12 cellular contexts compared by ENCODE assay signal in genomic region chr12:110015132-110015531, GRCh38. TPM values are rescaled to one million over a fixed set of nuclear protein-coding genes. Genes with fewer than 3 reads are reported as not detected.
DNase-seq lines count a peak whose midpoint lies in the region; ATAC-seq and TF ChIP-seq lines count a peak whose summit lies in the region.
"Had no signal": no experiment of that assay in that cellular context is flagged by ENCODE, and none has a peak within 500 bp of the region (broad histone marks: within the 10 kb centered on the region; RNA-seq: fewer than 3 reads in every experiment).

No MANE protein-coding gene starts in this region.

- no peaks in the 10 kb centered on the region for H3K9me3 Mint-ChIP-seq in activated naive CD4-positive, alpha-beta T cell treated with anti-CD3 and anti-CD28 coated beads, Interleukin-2, amount 10 ng/mL, durations not matched to agents 7 days and 5 days
- H3K9me3 Mint-ChIP-seq in HFFc6: no peaks in the 10 kb centered on the region

- H3K4me1 ChIP-seq in Peyer's patch (peaks cover 0 to 17% (median 10%) of the 10 kb centered on the region in 4 donors), colonic mucosa (no peaks in the 10 kb centered on the region), upper lobe of left lung (peaks cover 15 to 28% (median 23%) of the 10 kb centered on the region in 4 donors), body of pancreas (no peaks in the 10 kb centered on the region)

- WGBS in upper lobe of left lung, 2 donors: 27 to 36% methylated on average over 2 of the region's 2 CpGs
- WGBS in body of pancreas, 2 donors: 71 to 72% methylated on average over 2 of the region's 2 CpGs

- DNase-seq in activated naive CD4-positive, alpha-beta T cell treated with anti-CD3 and anti-CD28 coated beads, Interleukin-2, amount 10 ng/mL, durations not matched to agents 7 days and 5 days: no peak
- DNase-seq in activated naive CD4-positive, alpha-beta T cell treated with Interleukin-2 at 50 U/mL for 16 hours: no peak
- no peak for DNase-seq in Peyer's patch
- DNase-seq in colonic mucosa: no peak
- no peak for DNase-seq in upper lobe of left lung
- DNase-seq in body of pancreas: no peak
- no peak for DNase-seq in HFFc6
- no peak for DNase-seq in NCI-H82 treated with DMSO at 0.1 percent for 48 hours (lab: John Stamatoyannopoulos, UW; ENCODE audit: unreplicated experiment)
- DNase-seq: GOT3; Right ventricle myocardium superior; stimulated activated CD8-positive, alpha-beta memory T cell treated with anti-CD3 and anti-CD28 coated beads, Interleukin-4, amount 100 ng/mL, for 48 hours had no signal

- H3K27me3 Mint-ChIP-seq in activated naive CD4-positive, alpha-beta T cell treated with anti-CD3 and anti-CD28 coated beads, Interleukin-2, amount 10 ng/mL, durations not matched to agents 7 days and 5 days: no peaks in the 10 kb centered on the region
- H3K27me3 Mint-ChIP-seq in HFFc6 (ENCODE audit: insufficient read depth): no peaks in the 10 kb centered on the region

- H3K27ac ChIP-seq in Peyer's patch: peak overlapping the region in 2 of 4 donors; percentile 20 to 53
- H3K27ac ChIP-seq in colonic mucosa: peak overlapping the region; percentile 18
- H3K27ac ChIP-seq in upper lobe of left lung: peak overlapping the region in 3 of 4 donors; percentile 0 to 62 (median 49)
- H3K27ac ChIP-seq in body of pancreas: no peak overlapping the region

- no peak for TF ChIP-seq EP300 in upper lobe of left lung (IDR thresholded peaks at IDR 0.05)

- H3K36me3 Mint-ChIP-seq in activated naive CD4-positive, alpha-beta T cell treated with anti-CD3 and anti-CD28 coated beads, Interleukin-2, amount 10 ng/mL, durations not matched to agents 7 days and 5 days: peaks cover 55% of the 10 kb centered on the region
- peaks cover 39% of the 10 kb centered on the region for H3K36me3 Mint-ChIP-seq in HFFc6 (ENCODE audit: low read depth)

- no peak for TF ChIP-seq POLR2A in Peyer's patch (IDR thresholded peaks at IDR 0.05)
- TF ChIP-seq POLR2A in upper lobe of left lung (IDR thresholded peaks at IDR 0.05): no peak
- no peak for TF ChIP-seq POLR2A in body of pancreas (IDR thresholded peaks at IDR 0.05)

- H3K36me3 ChIP-seq in Peyer's patch: peaks cover 0 to 68% (median 0%) of the 10 kb centered on the region in 3 donors
- peaks cover 6% of the 10 kb centered on the region for H3K36me3 ChIP-seq in colonic mucosa
- peaks cover 20 to 82% (median 55%) of the 10 kb centered on the region in 4 donors for H3K36me3 ChIP-seq in upper lobe of left lung
- H3K36me3 ChIP-seq in body of pancreas (replicated peaks in 1 of 2; ENCODE audit: insufficient read depth in 1 of 2, low read depth in 2 of 2): peaks cover 4 to 17% of the 10 kb centered on the region in 2 donors

- H3K27me3 ChIP-seq in Peyer's patch (no peaks in the 10 kb centered on the region), colonic mucosa (no peaks in the 10 kb centered on the region), upper lobe of left lung (no peaks in the 10 kb centered on the region), body of pancreas (no peaks in the 10 kb centered on the region)

- H3K9ac ChIP-seq in colonic mucosa (ENCODE audit: low read depth in 2 of 2, low read length in 2 of 2): no peak overlapping the region

- no peak overlapping the region for H3K4me3 ChIP-seq in Peyer's patch
- H3K4me3 ChIP-seq in colonic mucosa: no peak overlapping the region
- no peak overlapping the region for H3K4me3 ChIP-seq in upper lobe of left lung
- no peak overlapping the region for H3K4me3 ChIP-seq in body of pancreas

- H3K27ac Mint-ChIP-seq in activated naive CD4-positive, alpha-beta T cell treated with anti-CD3 and anti-CD28 coated beads, Interleukin-2, amount 10 ng/mL, durations not matched to agents 7 days and 5 days: peak overlapping the region; percentile 84
- no peak overlapping the region for H3K27ac Mint-ChIP-seq in HFFc6

- CTCF ChIA-PET in activated naive CD4-positive, alpha-beta T cell treated with anti-CD3 and anti-CD28 coated beads, Interleukin-2, amount 10 ng/mL, durations not matched to agents 7 days and 5 days (lab: Charles Lee): interaction anchor here (1.4 kb wide), 1 partner anchor 12 kb away, joined by 4 read pairs; no protein-coding TSS in a partner anchor

- ATAC-seq in upper lobe of left lung (ENCODE audit: low FRiP score in 2 of 2) (no peak), body of pancreas (no peak)
- ATAC-seq: esophagus mucosa had no signal

- H3K9me3 ChIP-seq in Peyer's patch (no peaks in the 10 kb centered on the region), colonic mucosa (no peaks in the 10 kb centered on the region), upper lobe of left lung (no peaks in the 10 kb centered on the region), body of pancreas (no peaks in the 10 kb centered on the region)

- peak overlapping the region; percentile 53 for H3K4me3 Mint-ChIP-seq in activated naive CD4-positive, alpha-beta T cell treated with anti-CD3 and anti-CD28 coated beads, Interleukin-2, amount 10 ng/mL, durations not matched to agents 7 days and 5 days
- no peak overlapping the region for H3K4me3 Mint-ChIP-seq in HFFc6

- intact Hi-C loops in colonic mucosa (cut with DNase I) (no loop called here), body of pancreas (cut with DNase I) (no loop called here)

- TF ChIP-seq CTCF in Peyer's patch (IDR thresholded peaks at IDR 0.05) (peak in 4 of 6 experiments; percentile 23 to 33 (median 25)), colonic mucosa (IDR thresholded peaks at IDR 0.05) (no peak), upper lobe of left lung (IDR thresholded peaks at IDR 0.05) (peak in 1 of 6 experiments; percentile 10), body of pancreas (IDR thresholded peaks at IDR 0.05) (no peak), HFFc6 (IDR thresholded peaks at IDR 0.05) (no peak)

- H3K4me1 Mint-ChIP-seq in activated naive CD4-positive, alpha-beta T cell treated with anti-CD3 and anti-CD28 coated beads, Interleukin-2, amount 10 ng/mL, durations not matched to agents 7 days and 5 days: peaks cover 47% of the 10 kb centered on the region
- peaks cover 32% of the 10 kb centered on the region for H3K4me1 Mint-ChIP-seq in HFFc6 (ENCODE audit: low read depth)

RNA-seq across cellular contexts. Expression of gene ANKRD13A, which starts 15.9 kb away (rescaled TPM):
- total RNA-seq in Peyer's patch (100 to 1,000 TPM in 1 of 4 donors, 10 to 100 TPM in 3; 81.3 to 124 (median 92.1) TPM), colonic mucosa (10 to 100 TPM; 39.9 to 69.1 TPM), upper lobe of left lung (100 to 1,000 TPM in 2 of 6 donors, 10 to 100 TPM in 4; 58.9 to 166 (median 74.6) TPM), body of pancreas (10 to 100 TPM; 33.0 to 35.0 TPM)
- 100 to 1,000 TPM; 133 to 150 (median 146) TPM for total RNA-seq in HFFc6 (2021; fragmentation: NEBNext Ultra II Directional; extraction: Animal tissue kit (Norgen Biotek cat#: 25700))

RNA-seq across cellular contexts. Expression of gene GIT2, which starts 19.0 kb away (rescaled TPM):
- total RNA-seq in Peyer's patch: 100 to 1,000 TPM in 1 of 4 donors, 10 to 100 TPM in 3; 55.0 to 107 (median 79.8) TPM
- total RNA-seq in colonic mucosa: 10 to 100 TPM; 23.3 to 26.8 TPM
- total RNA-seq in upper lobe of left lung: 10 to 100 TPM; 45.1 to 89.1 (median 55.3) TPM
- 10 to 100 TPM; 44.4 to 50.1 TPM for total RNA-seq in body of pancreas
- total RNA-seq in HFFc6 (2021; fragmentation: NEBNext Ultra II Directional; extraction: Animal tissue kit (Norgen Biotek cat#: 25700)): 10 to 100 TPM; 56.9 to 68.8 (median 64.9) TPM

RNA-seq across cellular contexts. Expression of gene C12orf76, which starts 33.2 kb away (rescaled TPM):
- total RNA-seq in Peyer's patch (10 to 100 TPM; 14.9 to 23.1 (median 17.5) TPM), colonic mucosa (1 to 10 TPM; 7.2 to 8.4 TPM), upper lobe of left lung (10 to 100 TPM in 5 of 6 donors, 1 to 10 TPM in 1; 8.4 to 30.5 (median 19.6) TPM), body of pancreas (10 to 100 TPM in 1 of 2 donors, 1 to 10 TPM in 1; 2.0 to 15.3 TPM)
- 1 to 10 TPM; 4.2 to 5.8 (median 4.6) TPM for total RNA-seq in HFFc6 (2021; fragmentation: NEBNext Ultra II Directional; extraction: Animal tissue kit (Norgen Biotek cat#: 25700))

Comparison
In these comparisons a context has a peak if more than half of its experiments do, and no peak if none do; other contexts are left out.
1. H3K27ac ChIP-seq: peak in colonic mucosa (single experiment) and upper lobe of left lung (3 of 4); none in body of pancreas (0 of 4).
2. CTCF ChIP-seq: peak in Peyer's patch (4 of 6); none in colonic mucosa (single experiment), body of pancreas (0 of 7) and HFFc6 (single experiment).